In genomic region chr6:151763938-151764680, GRCh38 we compare ENCODE assay signal across 8 cellular contexts. TPM values are rescaled to one million over a fixed set of nuclear protein-coding genes. Genes with fewer than 3 reads are reported as not detected.
DNase-seq lines count a peak whose midpoint lies in the region; ATAC-seq and TF ChIP-seq lines count a peak whose summit lies in the region.

No MANE protein-coding gene starts in this region.

- intact Hi-C loops in PC-3 (cut with micrococcal nuclease): loop anchor here (2.0 to 10.0 kb wide), 4 partner anchors 72 to 505 kb away; no protein-coding TSS in a partner anchor
- intact Hi-C loops in left cardiac atrium (cut with DNase I): loop anchor here (10.0 kb wide), 1 partner anchor 501 kb away; no protein-coding TSS in a partner anchor

- no peaks in the 10 kb centered on the region for H3K79me2 ChIP-seq in PC-3 (ENCODE audit: low read length)
- no peaks in the 10 kb centered on the region for H3K79me2 ChIP-seq in trophoblast cell (ENCODE audit: control insufficient read depth, insufficient read depth, low read length, poor library complexity)

- no peak overlapping the region for H3K18ac ChIP-seq in trophoblast cell (ENCODE audit: low read length)

- WGBS in trophoblast cell (ENCODE audit: extremely low coverage, insufficient coverage, insufficient read length): no CpG with 5 or more reads among the region's 20 CpGs

- no peak overlapping the region for H3K23ac ChIP-seq in trophoblast cell (ENCODE audit: low read length)

- H3K9ac ChIP-seq in PC-3 (ENCODE audit: low read length): peak overlapping the region; percentile 8; the same call in 1 of the 2 replicates
- H3K9ac ChIP-seq in trophoblast cell (ENCODE audit: low read length): no peak overlapping the region

- H4K8ac ChIP-seq in trophoblast cell (ENCODE audit: low read depth, low read length): peak overlapping the region; percentile 82

- BruUV-seq in PC-3 (replicated peaks; lab: Mats Ljungman, UMichigan): no TSS peak

- H3K9me2 ChIP-seq in PC-3 (replicated peaks; ENCODE audit: low read length): no peaks in the 10 kb centered on the region

- H3K36me3 ChIP-seq in PC-3 (ENCODE audit: low read depth, low read length) (no peaks in the 10 kb centered on the region), trophoblast cell (ENCODE audit: control insufficient read depth in 1 of 2, insufficient read depth in 2 of 2, low read length in 2 of 2) (no peaks in the 10 kb centered on the region)

- no peak overlapping the region for H2AK5ac ChIP-seq in trophoblast cell (ENCODE audit: low read length)

- H2AFZ ChIP-seq in PC-3 (ENCODE audit: low read length): peak overlapping the region; percentile 84
- peak overlapping the region; percentile 72 for H2AFZ ChIP-seq in trophoblast cell (ENCODE audit: insufficient read depth, low read length, poor library complexity)

- H2BK120ac ChIP-seq in trophoblast cell (ENCODE audit: insufficient read depth, low read length, poor library complexity): no peak overlapping the region

- H4K20me1 ChIP-seq in PC-3 (ENCODE audit: low read length): no peaks in the 10 kb centered on the region

- H3K4me1 ChIP-seq in PC-3 (ENCODE audit: insufficient read depth, low read length): peaks cover 11% of the 10 kb centered on the region
- H3K4me1 ChIP-seq in trophoblast cell (ENCODE audit: control insufficient read depth in 1 of 2, insufficient read depth in 2 of 2, low read length in 2 of 2): peaks cover 0 to 2% of the 10 kb centered on the region in 2 experiments

- H3F3A ChIP-seq in PC-3 (ENCODE audit: low read length, unreplicated experiment): no peaks in the 10 kb centered on the region

- peak; percentile 73 for TF ChIP-seq CTCF in PC-3 (conservative IDR thresholded peaks at IDR 0.05; ENCODE audit: low read depth, low read length)

- DNase-seq in C1 segment of cervical spinal cord (lab: John Stamatoyannopoulos, UW) (peak in 11 of 14 donors; percentile 2 to 52 (median 15)), PC-3 (peak; percentile 87), amniotic epithelial cell (ENCODE audit: low read depth) (peak; percentile 85), left cardiac atrium (peak; percentile 95), trophoblast cell (peak; percentile 85 to 89), NCI-H2196 treated with DMSO at 0.1 percent for 48 hours (lab: John Stamatoyannopoulos, UW; ENCODE audit: unreplicated experiment) (no peak)

- POLR2A ChIA-PET in PC-3 (lab: Charles Lee; ENCODE audit: unreplicated experiment): no interaction called here

- no peak overlapping the region for H4K12ac ChIP-seq in trophoblast cell (ENCODE audit: low read depth, low read length)

- H3K4ac ChIP-seq in trophoblast cell (ENCODE audit: low read depth, low read length): no peak overlapping the region

- H4K91ac ChIP-seq in trophoblast cell (ENCODE audit: low read depth, low read length): no peak overlapping the region

- ATAC-seq in GM19043 (IDR thresholded peaks at IDR 0.05; ENCODE audit: low read depth, unreplicated experiment): peak; percentile 87
- ATAC-seq in HG03196 (IDR thresholded peaks at IDR 0.05; ENCODE audit: unreplicated experiment): peak; percentile 76
- ATAC-seq in PC-3: peak; percentile 92
- ATAC-seq in left cardiac atrium: peak; percentile 93 to 98

- CTCF ChIA-PET in PC-3 (lab: Charles Lee): interaction anchor here (0.5 to 0.6 kb wide), 2 partner anchors 27 to 505 kb away, joined by 3 read pairs; no protein-coding TSS in a partner anchor

- no peak overlapping the region for H2BK5ac ChIP-seq in trophoblast cell (ENCODE audit: low read depth, low read length, poor library complexity)

- H3K14ac ChIP-seq in trophoblast cell (ENCODE audit: low read length): no peak overlapping the region

- H3K9me3 ChIP-seq in PC-3 (ENCODE audit: low read length) (no peaks in the 10 kb centered on the region), trophoblast cell (ENCODE audit: insufficient read depth, low read depth, low read length) (no peaks in the 10 kb centered on the region)

- H3K27me3 ChIP-seq in PC-3 (ENCODE audit: low read length) (no peaks in the 10 kb centered on the region), trophoblast cell (ENCODE audit: insufficient read depth, low read length) (no peaks in the 10 kb centered on the region)

- H3K27ac ChIP-seq in PC-3 (ENCODE audit: low read length) (peak overlapping the region; percentile 32), trophoblast cell (ENCODE audit: low read depth, low read length) (no peak overlapping the region)

- H3K79me1 ChIP-seq in trophoblast cell (ENCODE audit: low read length): peaks cover 2% of the 10 kb centered on the region

- peak overlapping the region; percentile 66 for H3K4me3 ChIP-seq in PC-3 (ENCODE audit: low read length)
- no peak overlapping the region for H3K4me3 ChIP-seq in trophoblast cell (ENCODE audit: low read depth, low read length)

- no peak overlapping the region for H2BK12ac ChIP-seq in trophoblast cell (ENCODE audit: low read length)

- H3K4me2 ChIP-seq in PC-3 (ENCODE audit: low read length): peak overlapping the region; percentile 86
- peak overlapping the region; percentile 34 for H3K4me2 ChIP-seq in trophoblast cell (ENCODE audit: low read length)

RNA-seq across cellular contexts. Expression of gene ESR1, which starts 43.4 kb away (rescaled TPM):
- total RNA-seq in PC-3 (2014; rRNA removed) (2.2 and 5.9 TPM in 2 replicates), left cardiac atrium (1 to 10 TPM; 2.4 to 4.9 TPM)
- polyA plus RNA-seq in trophoblast cell (2013): 0.01 TPM in 2 replicates
